In genomic region chr22:36352775-36353507, GRCh38 we compare ENCODE assay signal across 8 cellular contexts. TPM values are rescaled to one million over a fixed set of nuclear protein-coding genes. Genes with fewer than 3 reads are reported as not detected.
A peak's percentile ranks its signal among the peaks of the same experiment; 100 is the strongest.
DNase-seq lines count a peak whose midpoint lies in the region; ATAC-seq and TF ChIP-seq lines count a peak whose summit lies in the region.

No MANE protein-coding gene starts in this region.

- H3K9me3 ChIP-seq in prostate gland = no peaks in the 10 kb centered on the region
- H3K9me3 ChIP-seq in MM.1S (replicated peaks; ENCODE audit: insufficient read depth, low read length) = no peaks in the 10 kb centered on the region

- POLR2A ChIA-PET in GM10248 (lab: Yijun Ruan, JAX) = no interaction called here

- DNase-seq in Daoy (ENCODE audit: low read depth) (peak; percentile 70), T1000 (lab: John Stamatoyannopoulos, UW) (peak; percentile 26), fibroblast of mammary gland (ENCODE audit: low read depth) (peak; percentile 91), prostate gland (ENCODE audit: low spot score) (peak; percentile 69), kidney glomerular epithelial cell (lab: John Stamatoyannopoulos, UW) (no peak), MM.1S (no peak), GM10248 (ENCODE audit: extremely low spot score) (no peak)

- ATAC-seq in GM19023 (IDR thresholded peaks at IDR 0.05; ENCODE audit: unreplicated experiment) = no peak

- peaks cover 99% of the 10 kb centered on the region for H3K79me2 ChIP-seq in MM.1S (ENCODE audit: low read length)

- intact Hi-C loops in prostate gland (cut with DNase I) = no loop called here

- H3K4me2 ChIP-seq in MM.1S (ENCODE audit: low read depth, low read length) = no peak overlapping the region

- H2AFZ ChIP-seq in MM.1S (ENCODE audit: low read length) = no peak overlapping the region

- H3K9ac ChIP-seq in MM.1S (ENCODE audit: low read length) = no peak overlapping the region

- peaks cover 50% of the 10 kb centered on the region for H4K20me1 ChIP-seq in MM.1S (ENCODE audit: insufficient read depth, low read length)

- peaks cover 28% of the 10 kb centered on the region for H3F3A ChIP-seq in MM.1S (ENCODE audit: insufficient read depth, low read length)

- CTCF ChIA-PET in GM10248 (lab: Yijun Ruan, JAX) = interaction anchor here (1.0 to 1.1 kb wide), 2 partner anchors 52 to 117 kb away, joined by 3 to 4 read pairs; no protein-coding TSS in a partner anchor

- no peaks in the 10 kb centered on the region for H3K9me2 ChIP-seq in MM.1S (replicated peaks; ENCODE audit: insufficient read depth, low read length)

- no peak overlapping the region for H3K4me3 ChIP-seq in fibroblast of mammary gland (ENCODE audit: control insufficient read depth, low read depth, low read length)
- H3K4me3 ChIP-seq in prostate gland = no peak overlapping the region
- H3K4me3 ChIP-seq in MM.1S (ENCODE audit: low read length) = no peak overlapping the region

- H3K36me3 ChIP-seq in prostate gland (no peaks in the 10 kb centered on the region), MM.1S (replicated peaks; ENCODE audit: insufficient read depth, low read length) (peaks cover 3% of the 10 kb centered on the region; the same call in 1 of the 2 replicates)

- no peak for TF ChIP-seq CTCF in fibroblast of mammary gland (conservative IDR thresholded peaks at IDR 0.05; ENCODE audit: control insufficient read depth, insufficient read depth, low read depth, low read length)
- no peak for TF ChIP-seq CTCF in prostate gland (IDR thresholded peaks at IDR 0.05)
- TF ChIP-seq CTCF in MM.1S (IDR thresholded peaks at IDR 0.05; ENCODE audit: low read length) = no peak
- no peak for TF ChIP-seq CTCF in GM10248 (IDR thresholded peaks at IDR 0.05; ENCODE audit: control extremely low read depth, extremely low read depth, low read depth, missing control alignments)

- H3K4me1 ChIP-seq in prostate gland (replicated peaks) = peaks cover 53% of the 10 kb centered on the region
- peaks cover 34% of the 10 kb centered on the region for H3K4me1 ChIP-seq in MM.1S (ENCODE audit: low read length)

- 31% methylated on average over 16 of the region's 16 CpGs for WGBS in prostate gland

- H3K27ac ChIP-seq in prostate gland (peak overlapping the region; percentile 96 to 99), MM.1S (ENCODE audit: low read length) (no peak overlapping the region)

- TF ChIP-seq POLR2A in prostate gland (IDR thresholded peaks at IDR 0.05) = no peak

- no peaks in the 10 kb centered on the region for H3K27me3 ChIP-seq in prostate gland (replicated peaks; ENCODE audit: insufficient read depth)
- no peaks in the 10 kb centered on the region for H3K27me3 ChIP-seq in MM.1S (replicated peaks; ENCODE audit: insufficient read depth, low read length)

RNA-seq across cellular contexts. Expression of gene MYH9, which starts 34.8 kb away (rescaled TPM):
- total RNA-seq in Daoy (2014; rRNA removed; shearing (Covaris generic)) = 349 and 464 TPM in 2 replicates
- 100 to 1,000 TPM; 295 to 329 TPM for total RNA-seq in prostate gland

Comparison
In these comparisons a context has a peak if more than half of its experiments do, and no peak if none do; other contexts are left out.
1. DNase-seq: peak in Daoy (single experiment), T1000 (single experiment), fibroblast of mammary gland (single experiment) and prostate gland (single experiment); none in kidney glomerular epithelial cell (single experiment), MM.1S (single experiment) and GM10248 (single experiment).